Comparison of ENCODE assay signal across 14 cellular contexts in the genomic region with DNA sequence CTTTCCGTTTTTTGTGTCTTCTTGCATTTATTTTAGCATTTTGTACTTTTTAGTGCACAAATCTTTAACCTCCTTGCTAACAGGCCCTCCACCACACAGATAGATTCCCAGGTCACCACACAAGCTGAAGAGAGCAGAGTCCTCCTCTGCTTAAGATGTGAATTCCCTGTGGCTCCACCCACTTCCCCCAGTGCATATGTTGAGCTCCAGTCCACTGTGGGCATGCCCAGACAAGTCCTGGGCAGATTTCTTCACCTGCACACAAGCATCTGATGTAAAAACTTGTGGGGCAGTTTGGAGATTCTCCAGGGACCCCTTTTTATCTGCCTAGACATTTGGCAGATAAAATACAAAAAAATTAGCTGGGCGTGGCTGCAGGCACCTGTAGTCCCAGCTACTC. TPM values are rescaled to one million over a fixed set of nuclear protein-coding genes. Genes with fewer than 3 reads are reported as not detected.
DNase-seq lines count a peak whose midpoint lies in the region; ATAC-seq and TF ChIP-seq lines count a peak whose summit lies in the region.
"Had no signal": no experiment of that assay in that cellular context is flagged by ENCODE, and none has a peak within 500 bp of the region (broad histone marks: within the 10 kb centered on the region; RNA-seq: fewer than 3 reads in every experiment).

No MANE protein-coding gene starts in this region.

- DNase-seq in DMS53 (lab: John Stamatoyannopoulos, UW) (peak; percentile 15), DMS53 treated with DMSO at 0.1 percent for 48 hours (lab: John Stamatoyannopoulos, UW; ENCODE audit: unreplicated experiment) (no peak), epithelial cell of esophagus (ENCODE audit: low read depth) (peak; percentile 74), AG20443 (ENCODE audit: low spot score) (no peak), ascending aorta (ENCODE audit: low spot score in 2 of 2) (no peak), body of pancreas (no peak)
- DNase-seq: 8988T; endodermal cell; hypothalamus; stimulated activated naive B cell treated with anti-CD40 and anti-IgM and Interleukin-4, amounts not matched to agents 10 μg/mL and 1 μg/mL and 100 μg/mL, for 72 hours had no signal

- H3K27me3 ChIP-seq in ascending aorta (no peaks in the 10 kb centered on the region), body of pancreas (no peaks in the 10 kb centered on the region)

- ATAC-seq in GM19043 (IDR thresholded peaks at IDR 0.05; ENCODE audit: low read depth, unreplicated experiment) = peak; percentile 70
- ATAC-seq in HG03432 (IDR thresholded peaks at IDR 0.05; ENCODE audit: unreplicated experiment) = peak; percentile 87
- no peak for ATAC-seq in body of pancreas
- ATAC-seq: stimulated activated naive B cell treated with anti-CD40 and anti-IgM and Interleukin-4, amounts not matched to agents 10 μg/mL and 1 μg/mL and 100 μg/mL, for 72 hours had no signal

- H3K9me3 ChIP-seq in ascending aorta = no peaks in the 10 kb centered on the region
- no peaks in the 10 kb centered on the region for H3K9me3 ChIP-seq in body of pancreas

- H3K4me1 ChIP-seq in ascending aorta (no peaks in the 10 kb centered on the region), body of pancreas (no peaks in the 10 kb centered on the region)

- H3K4me3 ChIP-seq in epithelial cell of esophagus (ENCODE audit: low read length) (no peak overlapping the region), ascending aorta (no peak overlapping the region), body of pancreas (no peak overlapping the region)

- WGBS in body of pancreas, 2 donors = 50 to 60% methylated on average over 2 of the region's 2 CpGs

- H3K27ac ChIP-seq in ascending aorta (no peak overlapping the region), body of pancreas (no peak overlapping the region)

- intact Hi-C loops in ascending aorta (cut with DNase I) = no loop called here
- intact Hi-C loops in body of pancreas (cut with DNase I) = no loop called here

- no peak for TF ChIP-seq POLR2A in body of pancreas (IDR thresholded peaks at IDR 0.05)

- TF ChIP-seq CTCF in epithelial cell of esophagus (IDR thresholded peaks at IDR 0.05; ENCODE audit: insufficient read depth, low read depth, low read length, missing control alignments) (no peak), ascending aorta (IDR thresholded peaks at IDR 0.05) (no peak), body of pancreas (IDR thresholded peaks at IDR 0.05) (no peak)

- no peaks in the 10 kb centered on the region for H3K36me3 ChIP-seq in ascending aorta
- H3K36me3 ChIP-seq in body of pancreas (replicated peaks in 1 of 2; ENCODE audit: insufficient read depth in 1 of 2, low read depth in 2 of 2) = no peaks in the 10 kb centered on the region

RNA-seq across cellular contexts. Expression of a gene that starts 19.8 kb away (rescaled TPM):
- not detected for total RNA-seq in ascending aorta
- total RNA-seq in body of pancreas = not detected
- total RNA-seq: endodermal cell; mesenteric fat pad; T-helper 1 cell treated with Interleukin-12 subunit alpha and Interleukin-12 subunit beta and Interleukin-4 antibody, amounts not matched to agents 30 ng/mL and 1 ng/mL, for 36 hours had no signal

Comparison
In these comparisons a context has a peak if more than half of its experiments do, and no peak if none do; other contexts are left out.
1. DNase-seq: peak in DMS53 (single experiment) and epithelial cell of esophagus (single experiment); none in DMS53 treated with DMSO at 0.1 percent for 48 hours (single experiment), AG20443 (single experiment), ascending aorta (0 of 2) and body of pancreas (0 of 4).